In the genomic region with DNA sequence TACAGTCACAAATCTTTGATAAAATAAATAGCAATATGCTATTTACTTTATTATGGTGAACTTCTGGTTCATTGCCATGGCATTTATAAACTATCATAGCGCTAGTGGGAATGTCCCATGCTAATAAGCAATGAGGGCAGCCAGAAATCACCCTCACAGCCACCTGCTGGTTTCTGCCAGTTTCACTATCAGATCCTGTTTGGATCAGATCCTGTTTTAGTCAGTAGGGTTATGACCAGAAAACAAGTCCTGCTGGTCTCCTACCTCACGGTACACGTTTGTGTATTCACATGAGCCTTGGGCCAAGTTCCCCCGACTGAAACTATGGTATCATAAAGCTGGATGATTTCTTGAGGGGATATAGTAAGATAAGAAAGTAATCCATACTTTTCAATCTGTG, we compare ENCODE assay signal across 14 cellular contexts. TPM values are rescaled to one million over a fixed set of nuclear protein-coding genes. Genes with fewer than 3 reads are reported as not detected.
A peak's percentile ranks its signal among the peaks of the same experiment; 100 is the strongest.
DNase-seq lines count a peak whose midpoint lies in the region; ATAC-seq, FAIRE-seq and TF ChIP-seq lines count a peak whose summit lies in the region.
"Had no signal": no experiment of that assay in that cellular context is flagged by ENCODE, and none has a peak within 500 bp of the region (broad histone marks: within the 10 kb centered on the region; RNA-seq: fewer than 3 reads in every experiment).

No MANE protein-coding gene starts in this region.

- ATAC-seq in GM18909 (IDR thresholded peaks at IDR 0.05; ENCODE audit: poor library complexity, unreplicated experiment) = peak; percentile 74
- ATAC-seq in HG02571 (IDR thresholded peaks at IDR 0.05; ENCODE audit: unreplicated experiment) = peak; percentile 64
- peak; percentile 81 for ATAC-seq in HG03354 (IDR thresholded peaks at IDR 0.05; ENCODE audit: poor library complexity, severe bottlenecking, unreplicated experiment)
- ATAC-seq in naive B cell (ENCODE audit: low read depth in 2 of 2) = peak; percentile 65 to 83
- no peak for ATAC-seq in natural killer cell
- ATAC-seq: gastrocnemius medialis, left cardiac atrium had no signal

- H3K9me3 Mint-ChIP-seq in naive B cell (peaks cover 0 to 8% (median 3%) of the 10 kb centered on the region in 7 donors), natural killer cell (no peaks in the 10 kb centered on the region)

- no peak for TF ChIP-seq CTCF in natural killer cell (IDR thresholded peaks at IDR 0.05)

- H3K4me1 Mint-ChIP-seq in naive B cell (peaks cover 0 to 11% (median 9%) of the 10 kb centered on the region in 3 donors), natural killer cell (no peaks in the 10 kb centered on the region)
- H3K4me1 Mint-ChIP-seq: activated naive CD8-positive, alpha-beta T cell treated with anti-CD3 and anti-CD28 coated beads, Interleukin-2, amount 10 ng/mL, durations not matched to agents 7 days and 5 days had no signal

- no peaks in the 10 kb centered on the region for H3K36me3 Mint-ChIP-seq in naive B cell
- H3K36me3 Mint-ChIP-seq in natural killer cell = no peaks in the 10 kb centered on the region
- H3K36me3 Mint-ChIP-seq: activated naive CD8-positive, alpha-beta T cell treated with anti-CD3 and anti-CD28 coated beads, Interleukin-2, amount 10 ng/mL, durations not matched to agents 7 days and 5 days had no signal

- no peak for FAIRE-seq in frontal cortex (lab: Jason Lieb, UNC)

- no peak for DNase-seq in naive B cell
- DNase-seq in natural killer cell = no peak
- no peak for DNase-seq in HUDEP-2 (lab: John Stamatoyannopoulos, UW; ENCODE audit: unreplicated experiment in 76 of 76)
- DNase-seq in frontal cortex (ENCODE audit: low spot score in 2 of 2) = no peak
- DNase-seq in cortex of kidney (lab: John Stamatoyannopoulos, UW) = no peak
- DNase-seq: activated naive CD8-positive, alpha-beta T cell treated with anti-CD3 and anti-CD28 coated beads, Interleukin-2, amount 10 ng/mL, durations not matched to agents 7 days and 5 days; gastrocnemius medialis; left cardiac atrium; NCI-H2029 had no signal

- intact Hi-C loops in natural killer cell (cut with micrococcal nuclease) = no loop called here

- no peak overlapping the region for H3K4me3 Mint-ChIP-seq in naive B cell
- no peak overlapping the region for H3K4me3 Mint-ChIP-seq in natural killer cell
- H3K4me3 Mint-ChIP-seq: activated naive CD8-positive, alpha-beta T cell treated with anti-CD3 and anti-CD28 coated beads, Interleukin-2, amount 10 ng/mL, durations not matched to agents 7 days and 5 days had no signal

- H3K27ac Mint-ChIP-seq in naive B cell (no peak overlapping the region), natural killer cell (no peak overlapping the region)
- H3K27ac Mint-ChIP-seq: activated naive CD8-positive, alpha-beta T cell treated with anti-CD3 and anti-CD28 coated beads, Interleukin-2, amount 10 ng/mL, durations not matched to agents 7 days and 5 days had no signal

- H3K27me3 Mint-ChIP-seq in naive B cell = no peaks in the 10 kb centered on the region
- peaks cover 0 to 3% of the 10 kb centered on the region in 2 donors for H3K27me3 Mint-ChIP-seq in natural killer cell (ENCODE audit: low read depth in 2 of 2)
- H3K27me3 Mint-ChIP-seq: activated naive CD8-positive, alpha-beta T cell treated with anti-CD3 and anti-CD28 coated beads, Interleukin-2, amount 10 ng/mL, durations not matched to agents 7 days and 5 days had no signal

RNA-seq across cellular contexts. Expression of a gene that starts 17.7 kb away (rescaled TPM):
- polyA plus RNA-seq in naive B cell (ENCODE audit: low read depth in 6 of 6) = not detected
- total RNA-seq in natural killer cell (not detected), frontal cortex (under 0.01 TPM)
- total RNA-seq: activated CD8-positive, alpha-beta memory T cell treated with anti-CD3 and anti-CD28 coated beads for 36 hours; activated naive CD8-positive, alpha-beta T cell treated with anti-CD3 and anti-CD28 coated beads, Interleukin-2, amount 10 ng/mL, durations not matched to agents 7 days and 5 days; gastrocnemius medialis; left cardiac atrium; T-helper 1 cell treated with Interleukin-12 subunit alpha and Interleukin-12 subunit beta and Interleukin-4 antibody, amounts not matched to agents 30 ng/mL and 1 ng/mL, for 36 hours had no signal

Comparison
In these comparisons a context has a peak if more than half of its experiments do, and no peak if none do; other contexts are left out.
1. ATAC-seq: peak in GM18909 (single experiment), HG02571 (single experiment), HG03354 (single experiment) and naive B cell (2 of 2); none in natural killer cell (0 of 3).